1 cellular context compared by ENCODE assay signal in genomic region chrX:92230628-92231027, GRCh38.
TF ChIP-seq lines count a peak whose summit lies in the region.

No MANE protein-coding gene starts in this region.

TF ChIP-seq in GM23338, 12 proteins besides CTCF, POLR2A, EP300 and RAD21 (continued from another document):
- TF ChIP-seq POLR2AphosphoS5 (IDR thresholded peaks at IDR 0.05; ENCODE audit: low read depth) (no peak), EZH2 (IDR thresholded peaks at IDR 0.05; ENCODE audit: low read depth, unreplicated experiment) (no peak), EZH2phosphoT487 (IDR thresholded peaks at IDR 0.05; ENCODE audit: unreplicated experiment) (no peak), REST (IDR thresholded peaks at IDR 0.05; ENCODE audit: unreplicated experiment) (no peak), ZNF114 (CRISPR knock-in tag; IDR thresholded peaks at IDR 0.05) (no peak), STAT1 (IDR thresholded peaks at IDR 0.05; ENCODE audit: unreplicated experiment) (no peak), CREB1 (CRISPR knock-in tag; IDR thresholded peaks at IDR 0.05; ENCODE audit: low read depth) (no peak)
